In genomic region chr4:6692379-6692778, GRCh38 we compare ENCODE assay signal across 16 cellular contexts. TPM values are rescaled to one million over a fixed set of nuclear protein-coding genes. Genes with fewer than 3 reads are reported as not detected.
DNase-seq lines count a peak whose midpoint lies in the region; ATAC-seq and TF ChIP-seq lines count a peak whose summit lies in the region.
"Had no signal": no experiment of that assay in that cellular context is flagged by ENCODE, and none has a peak within 500 bp of the region (broad histone marks: within the 10 kb centered on the region; RNA-seq: fewer than 3 reads in every experiment).

No MANE protein-coding gene starts in this region.

- no peak overlapping the region for H3K4me3 ChIP-seq in CD8-positive, alpha-beta memory T cell (ENCODE audit: low read length)
- no peak overlapping the region for H3K4me3 ChIP-seq in ovary
- H3K4me3 ChIP-seq: psoas muscle had no signal

- H3K9me3 ChIP-seq in CD8-positive, alpha-beta memory T cell (ENCODE audit: low read length): no peaks in the 10 kb centered on the region
- no peaks in the 10 kb centered on the region for H3K9me3 ChIP-seq in ovary
- H3K9me3 ChIP-seq: psoas muscle had no signal

- intact Hi-C loops in activated T-helper 2 cell treated with anti-CD3 and anti-CD28 coated beads, Interferon-gamma antibody, Interleukin-2, Interleukin-4, amounts not matched to agents 10 μg/mL and 5 μg/mL and 100 μg/mL, durations not matched to agents 14 hours and 24 hours and 36 hours (cut with micrococcal nuclease): no loop called here
- intact Hi-C loops in ovary (cut with DNase I): no loop called here

- no peaks in the 10 kb centered on the region for H3K27me3 ChIP-seq in CD8-positive, alpha-beta memory T cell (ENCODE audit: insufficient read depth, low read length, poor library complexity, severe bottlenecking)
- H3K27me3 ChIP-seq in ovary: no peaks in the 10 kb centered on the region

- peaks cover 0 to 10% (median 0%) of the 10 kb centered on the region in 3 donors for H3K36me3 Mint-ChIP-seq in CD8-positive, alpha-beta memory T cell
- peaks cover 9% of the 10 kb centered on the region for H3K36me3 Mint-ChIP-seq in activated T-helper 2 cell treated with anti-CD3 and anti-CD28 coated beads, Interferon-gamma antibody, Interleukin-2, Interleukin-4, amounts not matched to agents 10 μg/mL and 5 μg/mL and 100 μg/mL, durations not matched to agents 14 hours and 24 hours and 36 hours (ENCODE audit: low read depth)
- no peaks in the 10 kb centered on the region for H3K36me3 Mint-ChIP-seq in naive thymus-derived CD8-positive, alpha-beta T cell

- no peak for ATAC-seq in naive thymus-derived CD8-positive, alpha-beta T cell
- ATAC-seq in HG03139 (IDR thresholded peaks at IDR 0.05; ENCODE audit: unreplicated experiment) (no peak), GM19023 (IDR thresholded peaks at IDR 0.05; ENCODE audit: unreplicated experiment) (no peak)
- ATAC-seq: psoas muscle, Right ventricle myocardium inferior had no signal

- 76 to 88% (median 87%) methylated on average over 8 of the region's 8 CpGs for WGBS in ovary, 3 donors

- H3K27ac ChIP-seq in 22Rv1: peak overlapping the region; percentile 91
- peak overlapping the region; percentile 27 for H3K27ac ChIP-seq in CD8-positive, alpha-beta memory T cell (ENCODE audit: low read depth, low read length)
- no peak overlapping the region for H3K27ac ChIP-seq in ovary
- H3K27ac ChIP-seq: psoas muscle had no signal

- peak overlapping the region in 4 of 7 donors; percentile 3 to 84 (median 58) for H3K4me3 Mint-ChIP-seq in CD8-positive, alpha-beta memory T cell
- H3K4me3 Mint-ChIP-seq in activated T-helper 2 cell treated with anti-CD3 and anti-CD28 coated beads, Interferon-gamma antibody, Interleukin-2, Interleukin-4, amounts not matched to agents 10 μg/mL and 5 μg/mL and 100 μg/mL, durations not matched to agents 14 hours and 24 hours and 36 hours (ENCODE audit: low read depth): no peak overlapping the region
- H3K4me3 Mint-ChIP-seq in naive thymus-derived CD8-positive, alpha-beta T cell: peak overlapping the region in 5 of 10 donors; percentile 40 to 75 (median 62)
- H3K4me3 Mint-ChIP-seq: memory B cell had no signal

- TF ChIP-seq POLR2A in ovary (IDR thresholded peaks at IDR 0.05): no peak

- no peak for DNase-seq in CD8-positive, alpha-beta memory T cell
- no peak for DNase-seq in activated T-helper 2 cell treated with anti-CD3 and anti-CD28 coated beads, Interferon-gamma antibody, Interleukin-2, Interleukin-4, amounts not matched to agents 10 μg/mL and 5 μg/mL and 100 μg/mL, durations not matched to agents 14 hours and 24 hours and 36 hours (ENCODE audit: low spot score)
- no peak for DNase-seq in naive thymus-derived CD8-positive, alpha-beta T cell
- no peak for DNase-seq in ovary
- no peak for DNase-seq in stimulated activated CD4-positive, alpha-beta T cell treated with anti-CD3 and anti-CD28 coated beads, Interleukin-4, amount 100 ng/mL, for 4 hours
- DNase-seq: amygdala, dermis blood vessel endothelial cell, KBM-7, NCI-H1930, NCI-H748 treated with DMSO at 0.1 percent for 48 hours, psoas muscle had no signal

- CTCF ChIA-PET in CD8-positive, alpha-beta memory T cell (lab: Charles Lee): interaction anchor here (0.7 to 29.4 kb wide), 3 partner anchors 9 to 29 kb away, joined by 3 to 369 read pairs (median 39); a partner anchor contains a TSS

- peak overlapping the region; percentile 87 to 98 (median 90) for H3K27ac Mint-ChIP-seq in CD8-positive, alpha-beta memory T cell
- H3K27ac Mint-ChIP-seq in activated T-helper 2 cell treated with anti-CD3 and anti-CD28 coated beads, Interferon-gamma antibody, Interleukin-2, Interleukin-4, amounts not matched to agents 10 μg/mL and 5 μg/mL and 100 μg/mL, durations not matched to agents 14 hours and 24 hours and 36 hours: peak overlapping the region; percentile 92
- peak overlapping the region in 8 of 10 donors; percentile 44 to 98 (median 92) for H3K27ac Mint-ChIP-seq in naive thymus-derived CD8-positive, alpha-beta T cell
- H3K27ac Mint-ChIP-seq: memory B cell had no signal

- no peaks in the 10 kb centered on the region for H3K36me3 ChIP-seq in CD8-positive, alpha-beta memory T cell (ENCODE audit: insufficient read depth, low read length)
- no peaks in the 10 kb centered on the region for H3K36me3 ChIP-seq in ovary

- no peaks in the 10 kb centered on the region for H3K27me3 Mint-ChIP-seq in CD8-positive, alpha-beta memory T cell
- H3K27me3 Mint-ChIP-seq in activated T-helper 2 cell treated with anti-CD3 and anti-CD28 coated beads, Interferon-gamma antibody, Interleukin-2, Interleukin-4, amounts not matched to agents 10 μg/mL and 5 μg/mL and 100 μg/mL, durations not matched to agents 14 hours and 24 hours and 36 hours (ENCODE audit: low read depth): no peaks in the 10 kb centered on the region
- no peaks in the 10 kb centered on the region for H3K27me3 Mint-ChIP-seq in naive thymus-derived CD8-positive, alpha-beta T cell

- H3K9me3 Mint-ChIP-seq in CD8-positive, alpha-beta memory T cell: no peaks in the 10 kb centered on the region
- H3K9me3 Mint-ChIP-seq in activated T-helper 2 cell treated with anti-CD3 and anti-CD28 coated beads, Interferon-gamma antibody, Interleukin-2, Interleukin-4, amounts not matched to agents 10 μg/mL and 5 μg/mL and 100 μg/mL, durations not matched to agents 14 hours and 24 hours and 36 hours: no peaks in the 10 kb centered on the region
- H3K9me3 Mint-ChIP-seq in naive thymus-derived CD8-positive, alpha-beta T cell: no peaks in the 10 kb centered on the region
- H3K9me3 Mint-ChIP-seq: memory B cell had no signal

- no peak for TF ChIP-seq EP300 in ovary (IDR thresholded peaks at IDR 0.05)

- TF ChIP-seq CTCF in 22Rv1 (IDR thresholded peaks at IDR 0.05): no peak
- TF ChIP-seq CTCF in ovary (IDR thresholded peaks at IDR 0.05): no peak

- peaks cover 88 to 95% (median 92%) of the 10 kb centered on the region in 3 donors for H3K4me1 Mint-ChIP-seq in CD8-positive, alpha-beta memory T cell
- H3K4me1 Mint-ChIP-seq in activated T-helper 2 cell treated with anti-CD3 and anti-CD28 coated beads, Interferon-gamma antibody, Interleukin-2, Interleukin-4, amounts not matched to agents 10 μg/mL and 5 μg/mL and 100 μg/mL, durations not matched to agents 14 hours and 24 hours and 36 hours (ENCODE audit: low read depth): peaks cover 87% of the 10 kb centered on the region
- H3K4me1 Mint-ChIP-seq in naive thymus-derived CD8-positive, alpha-beta T cell: peaks cover 52 to 94% (median 90%) of the 10 kb centered on the region in 4 donors

- H3K4me1 ChIP-seq in CD8-positive, alpha-beta memory T cell (ENCODE audit: insufficient read depth, low read length): peaks cover 96% of the 10 kb centered on the region
- H3K4me1 ChIP-seq in ovary (ENCODE audit: insufficient read depth): peaks cover 2% of the 10 kb centered on the region

- POLR2A ChIA-PET in CD8-positive, alpha-beta memory T cell (lab: Charles Lee): no interaction called here
- POLR2A ChIA-PET in naive thymus-derived CD8-positive, alpha-beta T cell (lab: Charles Lee): interaction anchor here (1.9 to 16.9 kb wide), 3 partner anchors 15 to 24 kb away, joined by 7 to 521 read pairs (median 103); partner anchors contain the start of genes BLOC1S4 and MRFAP1L1

RNA-seq across cellular contexts. Expression of gene S100P, which starts 1.3 kb away (rescaled TPM):
- 1 to 10 TPM; 1.0 to 1.2 TPM for total RNA-seq in CD8-positive, alpha-beta memory T cell
- polyA plus RNA-seq in CD8-positive, alpha-beta memory T cell: 1.7 TPM
- total RNA-seq in activated T-helper 2 cell treated with anti-CD3 and anti-CD28 coated beads, Interferon-gamma antibody, Interleukin-2, Interleukin-4, amounts not matched to agents 10 μg/mL and 5 μg/mL and 100 μg/mL, durations not matched to agents 14 hours and 24 hours and 36 hours: 3.4 and 5.8 TPM in 2 replicates
- 1 to 10 TPM in 1 of 2 experiments, under 1 TPM in 1; 0.39 to 3.0 TPM for total RNA-seq in naive thymus-derived CD8-positive, alpha-beta T cell
- polyA plus RNA-seq in naive thymus-derived CD8-positive, alpha-beta T cell: 1 to 10 TPM in 1 of 3 donors, not detected in 2; 3.2 TPM
- 1 to 10 TPM in 1 of 7 donors, under 1 TPM in 4, not detected in 2; 0.37 to 2.1 (median 0.81) TPM for total RNA-seq in ovary
- under 1 TPM in 1 of 2 donors, not detected in 1; 0.97 TPM for polyA plus RNA-seq in ovary
- total RNA-seq: dermis blood vessel endothelial cell, Right ventricle myocardium inferior had no signal

RNA-seq across cellular contexts. Expression of gene MRFAP1L1, which starts 17.3 kb away (rescaled TPM):
- 10 to 100 TPM; 54.9 to 55.9 TPM for total RNA-seq in CD8-positive, alpha-beta memory T cell
- polyA plus RNA-seq in CD8-positive, alpha-beta memory T cell: 142 TPM
- total RNA-seq in activated T-helper 2 cell treated with anti-CD3 and anti-CD28 coated beads, Interferon-gamma antibody, Interleukin-2, Interleukin-4, amounts not matched to agents 10 μg/mL and 5 μg/mL and 100 μg/mL, durations not matched to agents 14 hours and 24 hours and 36 hours: 46.6 and 49.6 TPM in 2 replicates
- 100 to 1,000 TPM; 123 to 127 TPM for total RNA-seq in naive thymus-derived CD8-positive, alpha-beta T cell
- 100 to 1,000 TPM; 102 to 124 (median 105) TPM for polyA plus RNA-seq in naive thymus-derived CD8-positive, alpha-beta T cell
- 10 to 100 TPM; 59.3 to 73.6 (median 65.3) TPM for total RNA-seq in ovary
- polyA plus RNA-seq in ovary: 10 to 100 TPM; 65.1 to 80.6 TPM

RNA-seq across cellular contexts. Expression of gene BLOC1S4, which starts 23.6 kb away (rescaled TPM):
- total RNA-seq in CD8-positive, alpha-beta memory T cell: 10 to 100 TPM; 21.5 to 22.9 TPM
- polyA plus RNA-seq in CD8-positive, alpha-beta memory T cell: 96.7 TPM
- 18.2 and 20.8 TPM in 2 replicates for total RNA-seq in activated T-helper 2 cell treated with anti-CD3 and anti-CD28 coated beads, Interferon-gamma antibody, Interleukin-2, Interleukin-4, amounts not matched to agents 10 μg/mL and 5 μg/mL and 100 μg/mL, durations not matched to agents 14 hours and 24 hours and 36 hours
- 10 to 100 TPM; 38.7 to 40.0 TPM for total RNA-seq in naive thymus-derived CD8-positive, alpha-beta T cell
- 10 to 100 TPM; 65.8 to 81.6 (median 75.4) TPM for polyA plus RNA-seq in naive thymus-derived CD8-positive, alpha-beta T cell
- total RNA-seq in ovary: 10 to 100 TPM; 15.4 to 26.9 (median 18.9) TPM
- polyA plus RNA-seq in ovary: 10 to 100 TPM in 1 of 2 donors, 1 to 10 TPM in 1; 8.8 to 15.4 TPM

RNA-seq across cellular contexts. Expression of gene MRFAP1, which starts 51.9 kb away (rescaled TPM):
- 100 to 1,000 TPM; 122 to 126 TPM for total RNA-seq in CD8-positive, alpha-beta memory T cell
- 175 TPM for polyA plus RNA-seq in CD8-positive, alpha-beta memory T cell
- 105 TPM in 2 replicates for total RNA-seq in activated T-helper 2 cell treated with anti-CD3 and anti-CD28 coated beads, Interferon-gamma antibody, Interleukin-2, Interleukin-4, amounts not matched to agents 10 μg/mL and 5 μg/mL and 100 μg/mL, durations not matched to agents 14 hours and 24 hours and 36 hours
- 100 to 1,000 TPM; 148 to 153 TPM for total RNA-seq in naive thymus-derived CD8-positive, alpha-beta T cell
- polyA plus RNA-seq in naive thymus-derived CD8-positive, alpha-beta T cell: 100 to 1,000 TPM; 141 to 186 (median 155) TPM
- total RNA-seq in ovary: 100 to 1,000 TPM; 154 to 367 (median 300) TPM
- polyA plus RNA-seq in ovary: 100 to 1,000 TPM; 340 to 351 TPM

Comparison
In these comparisons a context has a peak if more than half of its experiments do, and no peak if none do; other contexts are left out.
1. H3K27ac ChIP-seq: peak in 22Rv1 (single experiment) and CD8-positive, alpha-beta memory T cell (single experiment); none in ovary (0 of 2).
2. Peak in every context shown above with its lines, with median percentiles within 50 percentile points of each other: H3K27ac Mint-ChIP-seq.